Comparison of ENCODE assay signal across 19 cellular contexts in the genomic region with DNA sequence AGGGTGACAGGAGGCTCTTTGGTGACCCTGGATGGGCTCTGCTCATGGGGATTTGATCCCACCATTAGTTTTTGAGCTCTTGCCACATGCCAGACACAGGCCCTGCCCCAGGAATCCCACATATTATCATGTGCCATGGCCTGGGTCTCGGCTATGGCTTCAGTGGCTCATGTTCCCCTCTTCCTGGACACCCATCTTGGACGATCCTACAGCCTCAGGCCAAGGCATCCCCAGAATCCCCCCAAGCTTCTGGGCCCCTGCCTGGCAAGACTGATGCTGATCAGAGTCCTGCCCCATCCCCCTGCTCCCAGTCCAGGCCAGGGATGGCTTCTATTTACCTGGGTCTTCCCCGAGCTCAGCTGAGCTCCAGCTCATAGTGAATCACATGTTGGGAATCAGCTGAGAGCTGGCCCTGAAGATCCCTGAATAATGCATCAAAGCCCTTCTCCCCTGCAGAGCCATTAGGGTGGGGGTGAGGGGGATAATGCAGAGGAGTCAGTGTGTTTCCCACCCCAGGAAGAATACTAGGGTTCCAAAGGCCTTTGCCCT. TPM values are rescaled to one million over a fixed set of nuclear protein-coding genes. Genes with fewer than 3 reads are reported as not detected.
"Had no signal": no experiment of that assay in that cellular context is flagged by ENCODE, and none has a peak within 500 bp of the region (broad histone marks: within the 10 kb centered on the region; RNA-seq: fewer than 3 reads in every experiment).

No MANE protein-coding gene starts in this region.

- H3K4me1 ChIP-seq: gastrocnemius medialis had no signal

- H3K27ac ChIP-seq: gastrocnemius medialis, heart left ventricle, pancreas, right lobe of liver, testis, WERI-Rb-1 had no signal

- DNase-seq: activated CD4-positive, alpha-beta T cell treated with anti-CD3 and anti-CD28 coated beads, Interleukin-2, amount 50 U/mL, for 48 hours; activated naive CD4-positive, alpha-beta T cell treated with anti-CD3 and anti-CD28 coated beads for 36 hours; anterior cingulate cortex; cerebellar nuclear complex; cortex of kidney; gastrocnemius medialis; kidney; left ventricle myocardium superior; naive thymus-derived CD4-positive, alpha-beta T cell; pancreas; small intestine; stimulated activated CD4-positive, alpha-beta T cell treated with anti-CD3 and anti-CD28 coated beads, Interleukin-4, amount 100 ng/mL, for 1 hour; T-helper 2 cell; testis; WERI-Rb-1 had no signal

- H3K27me3 ChIP-seq: gastrocnemius medialis, pancreas, right lobe of liver, testis had no signal

- H3K36me3 ChIP-seq: gastrocnemius medialis, heart left ventricle, pancreas, right lobe of liver, WERI-Rb-1 had no signal

- H3K4me3 ChIP-seq: gastrocnemius medialis, heart left ventricle, pancreas, right lobe of liver, testis had no signal

- H3K9me3 ChIP-seq: gastrocnemius medialis, heart left ventricle, pancreas, right lobe of liver, testis had no signal

- ATAC-seq: gastrocnemius medialis; heart left ventricle; left ventricle myocardium superior; naive thymus-derived CD4-positive, alpha-beta T cell; pancreas had no signal

RNA-seq across cellular contexts. Expression of a gene that starts 50.9 kb away (rescaled TPM):
- total RNA-seq: activated naive CD4-positive, alpha-beta T cell treated with anti-CD3 and anti-CD28 coated beads for 36 hours; gastrocnemius medialis; left ventricle myocardium superior; mucosa of gallbladder; naive thymus-derived CD4-positive, alpha-beta T cell; pulmonary artery endothelial cell had no signal
- polyA plus RNA-seq: heart left ventricle; naive thymus-derived CD4-positive, alpha-beta T cell had no signal
